ENCODE assay signal across 10 cellular contexts in genomic region chr1:8427986-8428385, GRCh38.
A peak's percentile ranks its signal among the peaks of the same experiment; 100 is the strongest.
DNase-seq lines count a peak whose midpoint lies in the region; ATAC-seq, FAIRE-seq and TF ChIP-seq lines count a peak whose summit lies in the region.
"Had no signal": no experiment of that assay in that cellular context is flagged by ENCODE, and none has a peak within 500 bp of the region (broad histone marks: within the 10 kb centered on the region; RNA-seq: fewer than 3 reads in every experiment).

No MANE protein-coding gene starts in this region.

- H3K4me3 ChIP-seq in OCI-LY7 (ENCODE audit: low read depth, low read length, poor library complexity, severe bottlenecking) (peak overlapping the region; percentile 60), dorsolateral prefrontal cortex (peak overlapping the region in 2 of 59 donors; percentile 12 to 24), gastrocnemius medialis (no peak overlapping the region), ovary (no peak overlapping the region)

- H3K4me2 ChIP-seq in OCI-LY7 (ENCODE audit: low read length) = peak overlapping the region; percentile 92

- TF ChIP-seq CTCF in OCI-LY7 (conservative IDR thresholded peaks at IDR 0.05; ENCODE audit: low read length) (no peak), dorsolateral prefrontal cortex (IDR thresholded peaks at IDR 0.05 in 54 of 56, conservative IDR thresholded peaks at IDR 0.05 in 2 of 56; ENCODE audit: low read depth in 1 of 56, partially characterized antibody in 56 of 56) (no peak), gastrocnemius medialis (IDR thresholded peaks at IDR 0.05 in 4 of 5, conservative IDR thresholded peaks at IDR 0.05 in 1 of 5) (no peak), ovary (IDR thresholded peaks at IDR 0.05) (no peak), Calu3 (IDR thresholded peaks at IDR 0.05; ENCODE audit: unreplicated experiment) (no peak)

- peak; percentile 48 for FAIRE-seq in GM12891 (lab: Jason Lieb, UNC)
- FAIRE-seq: astrocyte had no signal

- no peak overlapping the region for H3K4me3 Mint-ChIP-seq in Calu3 (ENCODE audit: low read depth, unreplicated experiment)

- H3K9me2 ChIP-seq in OCI-LY7 (ENCODE audit: insufficient read depth, low read length) = no peaks in the 10 kb centered on the region

- BruUV-seq in OCI-LY7 (replicated peaks; lab: Mats Ljungman, UMichigan) (TSS peak; percentile 89), Calu3 (replicated peaks; lab: Mats Ljungman, UMichigan) (no TSS peak)

- in situ Hi-C loops in gastrocnemius medialis (cut with MboI; ENCODE audit: low sequenced_read_pairs in 4 of 4) = no loop called here

- TF ChIP-seq EP300 in ovary (IDR thresholded peaks at IDR 0.05) = no peak

- no peak overlapping the region for H3K27ac Mint-ChIP-seq in Calu3 (ENCODE audit: unreplicated experiment)

- WGBS in ovary, 3 donors = 85 to 96% (median 89%) methylated on average over 5 of the region's 5 CpGs

- H3K36me3 ChIP-seq in OCI-LY7 (ENCODE audit: insufficient read depth, low read length) = peaks cover 4% of the 10 kb centered on the region
- H3K36me3 ChIP-seq in gastrocnemius medialis = no peaks in the 10 kb centered on the region
- H3K36me3 ChIP-seq in ovary = no peaks in the 10 kb centered on the region

- TF ChIP-seq POLR2A in GM12891 (IDR thresholded peaks at IDR 0.05; ENCODE audit: low read depth, low read length) (no peak), gastrocnemius medialis (IDR thresholded peaks at IDR 0.05) (no peak), ovary (IDR thresholded peaks at IDR 0.05) (no peak)

- intact Hi-C loops in OCI-LY7 (cut with micrococcal nuclease; ENCODE audit: unreplicated experiment) (loop anchor here (2.0 kb wide), 4 partner anchors 33 to 97 kb away; no protein-coding TSS in a partner anchor), dorsolateral prefrontal cortex (cut with DNase I) (no loop called here), gastrocnemius medialis (cut with DNase I; ENCODE audit: low total_unique reads) (loop anchor here (10.0 kb wide), 2 partner anchors 807 to 1087 kb away; partner anchors contain the start of gene H6PD), ovary (cut with DNase I) (no loop called here), Calu3 (cut with micrococcal nuclease; ENCODE audit: unreplicated experiment) (no loop called here)

- H3K9me3 ChIP-seq in OCI-LY7 (ENCODE audit: low read length) (no peaks in the 10 kb centered on the region), gastrocnemius medialis (no peaks in the 10 kb centered on the region), ovary (no peaks in the 10 kb centered on the region)

- no peak for DNase-seq in GM12891 (ENCODE audit: insufficient read length, low spot score)
- peak; percentile 50 for DNase-seq in OCI-LY7 (ENCODE audit: low spot score)
- DNase-seq in dorsolateral prefrontal cortex = peak in 4 of 10 donors; percentile 45 to 65 (median 50)
- DNase-seq in gastrocnemius medialis = peak in 1 of 2 donors; percentile 40
- no peak for DNase-seq in DMS153 treated with DMSO at 0.1 percent for 48 hours (lab: John Stamatoyannopoulos, UW; ENCODE audit: unreplicated experiment)
- no peak for DNase-seq in ovary
- no peak for DNase-seq in Calu3
- DNase-seq: activated CD4-positive, CD25-positive, alpha-beta regulatory T cell had no signal

- no peaks in the 10 kb centered on the region for H4K20me1 ChIP-seq in OCI-LY7 (ENCODE audit: insufficient read depth, low read length)

- POLR2A ChIA-PET in OCI-LY7 (lab: Charles Lee) = interaction anchor here (0.6 to 4.3 kb wide), 15 partner anchors 8 to 1388 kb away, joined by 3 to 28 read pairs (median 4); no protein-coding TSS in a partner anchor

- CTCF ChIA-PET in OCI-LY7 (lab: Charles Lee; ENCODE audit: unreplicated experiment) (no interaction called here), Calu3 (lab: Charles Lee) (interaction anchor here (0.7 kb wide), 1 partner anchor 584 kb away, joined by 4 read pairs; no protein-coding TSS in a partner anchor)

- ATAC-seq in gastrocnemius medialis (no peak), HG02852 (IDR thresholded peaks at IDR 0.05; ENCODE audit: unreplicated experiment) (no peak)

- H3K27me3 Mint-ChIP-seq in Calu3 (ENCODE audit: unreplicated experiment) = no peaks in the 10 kb centered on the region

- H3K9me3 Mint-ChIP-seq in Calu3 (ENCODE audit: low read depth, unreplicated experiment) = no peaks in the 10 kb centered on the region

- H3K4me1 Mint-ChIP-seq in Calu3 (ENCODE audit: low read depth, unreplicated experiment) = peaks cover 21% of the 10 kb centered on the region

- peaks cover 85% of the 10 kb centered on the region for H3K4me1 ChIP-seq in OCI-LY7 (ENCODE audit: insufficient read depth, low read length, poor library complexity, severe bottlenecking)
- peaks cover 53 to 67% of the 10 kb centered on the region in 2 donors for H3K4me1 ChIP-seq in gastrocnemius medialis
- H3K4me1 ChIP-seq in ovary (ENCODE audit: insufficient read depth) = peaks cover 10% of the 10 kb centered on the region

- H3K27me3 ChIP-seq in dorsolateral prefrontal cortex (no peaks in the 10 kb centered on the region), gastrocnemius medialis (no peaks in the 10 kb centered on the region), ovary (no peaks in the 10 kb centered on the region)

- peak overlapping the region; percentile 99 for H3K27ac ChIP-seq in OCI-LY7 (ENCODE audit: low read depth, low read length, poor library complexity, severe bottlenecking)
- peak overlapping the region in 55 of 59 donors; percentile 11 to 92 (median 59) for H3K27ac ChIP-seq in dorsolateral prefrontal cortex
- peak overlapping the region; percentile 91 to 100 (median 96) for H3K27ac ChIP-seq in gastrocnemius medialis
- no peak overlapping the region for H3K27ac ChIP-seq in ovary

- H3K79me2 ChIP-seq in OCI-LY7 (ENCODE audit: insufficient read depth, low read depth, low read length) = peaks cover 63% of the 10 kb centered on the region

- H2AFZ ChIP-seq in OCI-LY7 (ENCODE audit: low read length) = no peak overlapping the region

- H3K36me3 Mint-ChIP-seq in Calu3 (ENCODE audit: insufficient read depth, unreplicated experiment) = peaks cover 16% of the 10 kb centered on the region

TF ChIP-seq in GM12891, 5 proteins besides CTCF, POLR2A, EP300 and RAD21:
- TF ChIP-seq TAF1 (IDR thresholded peaks at IDR 0.05; ENCODE audit: low read depth, low read length) = no peak
- no peak for TF ChIP-seq POLR2AphosphoS5 (IDR thresholded peaks at IDR 0.05; ENCODE audit: low read depth, low read length)
- TF ChIP-seq POU2F2 (IDR thresholded peaks at IDR 0.05; ENCODE audit: low read depth, low read length) = no peak
- TF ChIP-seq PAX5 (IDR thresholded peaks at IDR 0.05; ENCODE audit: insufficient read depth, low read length, severe bottlenecking) = no peak
- TF ChIP-seq SPI1 (IDR thresholded peaks at IDR 0.05; ENCODE audit: low read depth, low read length) = no peak

Comparison
In these comparisons a context has a peak if more than half of its experiments do, and no peak if none do; other contexts are left out.
1. H3K27ac ChIP-seq: peak in OCI-LY7 (single experiment), dorsolateral prefrontal cortex (55 of 59) and gastrocnemius medialis (4 of 4); none in ovary (0 of 2).
2. intact Hi-C loops: an anchor here in OCI-LY7 (2.0 kb wide) and gastrocnemius medialis (10.0 kb wide); none called in dorsolateral prefrontal cortex, ovary and Calu3.